In genomic region chr9:35653611-35654010, GRCh38 we compare ENCODE assay signal across 20 cellular contexts. TPM values are rescaled to one million over a fixed set of nuclear protein-coding genes. Genes with fewer than 3 reads are reported as not detected.
A peak's percentile ranks its signal among the peaks of the same experiment; 100 is the strongest.
DNase-seq lines count a peak whose midpoint lies in the region; ATAC-seq and TF ChIP-seq lines count a peak whose summit lies in the region.
"Had no signal": no experiment of that assay in that cellular context is flagged by ENCODE, and none has a peak within 500 bp of the region (broad histone marks: within the 10 kb centered on the region; RNA-seq: fewer than 3 reads in every experiment).

No MANE protein-coding gene starts in this region.

- POLR2A ChIA-PET in CD4-positive, alpha-beta T cell (lab: Charles Lee), result no interaction called here

- H3K36me3 ChIP-seq in RWPE2 (ENCODE audit: low read depth), result no peaks in the 10 kb centered on the region
- H3K36me3 ChIP-seq: Peyer's patch had no signal

- peaks cover 13% of the 10 kb centered on the region for H3K4me1 ChIP-seq in RWPE2 (ENCODE audit: insufficient read depth, poor library complexity, severe bottlenecking)

- H3K27me3 Mint-ChIP-seq in CD4-positive, alpha-beta T cell, result peaks cover 8% of the 10 kb centered on the region
- no peaks in the 10 kb centered on the region for H3K27me3 Mint-ChIP-seq in stimulated activated memory B cell treated with anti-CD40 and anti-IgM and Interleukin-4, amounts not matched to agents 10 μg/mL and 1 μg/mL and 100 μg/mL, for 72 hours

- peaks cover 33% of the 10 kb centered on the region for H3K36me3 Mint-ChIP-seq in CD4-positive, alpha-beta T cell (ENCODE audit: low read depth)
- H3K36me3 Mint-ChIP-seq in stimulated activated memory B cell treated with anti-CD40 and anti-IgM and Interleukin-4, amounts not matched to agents 10 μg/mL and 1 μg/mL and 100 μg/mL, for 72 hours, result no peaks in the 10 kb centered on the region

- H3K27ac Mint-ChIP-seq in CD4-positive, alpha-beta T cell, result peak overlapping the region; percentile 52
- H3K27ac Mint-ChIP-seq in stimulated activated memory B cell treated with anti-CD40 and anti-IgM and Interleukin-4, amounts not matched to agents 10 μg/mL and 1 μg/mL and 100 μg/mL, for 72 hours, result peak overlapping the region; percentile 21
- H3K27ac Mint-ChIP-seq: HFFc6 had no signal

- no peaks in the 10 kb centered on the region for H3K27me3 ChIP-seq in CD4-positive, alpha-beta T cell (ENCODE audit: control insufficient read depth, insufficient read depth, low read length)
- no peaks in the 10 kb centered on the region for H3K27me3 ChIP-seq in RWPE2 (ENCODE audit: insufficient read depth, poor library complexity, severe bottlenecking)
- H3K27me3 ChIP-seq: Peyer's patch had no signal

- no peak for ATAC-seq in CD4-positive, alpha-beta T cell (ENCODE audit: poor library complexity)
- ATAC-seq in RWPE2 (ENCODE audit: low read depth), result no peak
- ATAC-seq in stimulated activated memory B cell treated with anti-CD40 and anti-IgM and Interleukin-4, amounts not matched to agents 10 μg/mL and 1 μg/mL and 100 μg/mL, for 72 hours, result no peak
- no peak for ATAC-seq in GM19455 (IDR thresholded peaks at IDR 0.05; ENCODE audit: unreplicated experiment)
- ATAC-seq: CD8-positive, alpha-beta T cell had no signal

- no peaks in the 10 kb centered on the region for H3K9me3 ChIP-seq in CD4-positive, alpha-beta T cell (ENCODE audit: control insufficient read depth, low read length)
- H3K9me3 ChIP-seq in RWPE2 (ENCODE audit: severe bottlenecking), result no peaks in the 10 kb centered on the region
- H3K9me3 ChIP-seq: Peyer's patch had no signal

- CTCF ChIA-PET in CD4-positive, alpha-beta T cell (lab: Charles Lee), result interaction anchor here (0.7 to 1.0 kb wide), 2 partner anchors 18 to 43 kb away, joined by 3 read pairs; no protein-coding TSS in a partner anchor

- peaks cover 3% of the 10 kb centered on the region for H3K9me3 Mint-ChIP-seq in CD4-positive, alpha-beta T cell
- H3K9me3 Mint-ChIP-seq in stimulated activated memory B cell treated with anti-CD40 and anti-IgM and Interleukin-4, amounts not matched to agents 10 μg/mL and 1 μg/mL and 100 μg/mL, for 72 hours, result no peaks in the 10 kb centered on the region
- H3K9me3 Mint-ChIP-seq: CD8-positive, alpha-beta T cell had no signal

- no peak overlapping the region for H3K4me3 Mint-ChIP-seq in CD4-positive, alpha-beta T cell
- H3K4me3 Mint-ChIP-seq in stimulated activated memory B cell treated with anti-CD40 and anti-IgM and Interleukin-4, amounts not matched to agents 10 μg/mL and 1 μg/mL and 100 μg/mL, for 72 hours, result no peak overlapping the region
- H3K4me3 Mint-ChIP-seq: CD8-positive, alpha-beta T cell; HFFc6 had no signal

- no peak for DNase-seq in CD4-positive, alpha-beta T cell
- no peak for DNase-seq in RWPE2 (ENCODE audit: low spot score)
- peak; percentile 7 for DNase-seq in islet precursor cell
- DNase-seq in NCI-H187 (lab: John Stamatoyannopoulos, UW), result no peak
- no peak for DNase-seq in COR-L47 (lab: John Stamatoyannopoulos, UW)
- DNase-seq: AML-193; CD8-positive, alpha-beta T cell; DMS 273 treated with DMSO at 0.1 percent for 48 hours; HFFc6; KBM-7; NCI-H1930; NCI-H2171; NCI-H82; SHP77 treated with DMSO at 0.1 percent for 48 hours had no signal

- peak overlapping the region; percentile 2 for H3K27ac ChIP-seq in CD4-positive, alpha-beta T cell (ENCODE audit: low read depth, low read length)
- H3K27ac ChIP-seq in RWPE2 (ENCODE audit: poor library complexity, severe bottlenecking), result peak overlapping the region; percentile 38

- intact Hi-C loops in CD4-positive, alpha-beta T cell (cut with DNase I, micrococcal nuclease), result loop anchor here in 1 of 2 experiments (5.0 kb wide), 1 partner anchor 159 kb away; the partner anchor contains the start of gene SPAG8

- H3K4me1 Mint-ChIP-seq in CD4-positive, alpha-beta T cell (ENCODE audit: low read depth), result peaks cover 65% of the 10 kb centered on the region
- peaks cover 52% of the 10 kb centered on the region for H3K4me1 Mint-ChIP-seq in stimulated activated memory B cell treated with anti-CD40 and anti-IgM and Interleukin-4, amounts not matched to agents 10 μg/mL and 1 μg/mL and 100 μg/mL, for 72 hours

- TF ChIP-seq CTCF in CD4-positive, alpha-beta T cell (IDR thresholded peaks at IDR 0.05), result no peak
- no peak for TF ChIP-seq CTCF in RWPE2 (IDR thresholded peaks at IDR 0.05; ENCODE audit: poor library complexity, severe bottlenecking)

- no peak overlapping the region for H3K4me3 ChIP-seq in RWPE2 (ENCODE audit: severe bottlenecking)
- H3K4me3 ChIP-seq: Peyer's patch had no signal

RNA-seq across cellular contexts. Expression of gene SIT1, which starts 2.9 kb away (rescaled TPM):
- total RNA-seq in CD4-positive, alpha-beta T cell, result 10 to 100 TPM; 18.4 to 19.2 TPM
- total RNA-seq: Daoy, HFFc6, M059J, NCI-H460 had no signal

RNA-seq across cellular contexts. Expression of gene RMRP, which starts 4.2 kb away (rescaled TPM):
- over 10,000 TPM; 14,857 to 24,615 TPM for total RNA-seq in CD4-positive, alpha-beta T cell

RNA-seq across cellular contexts. Expression of gene CCDC107, which starts 4.5 kb away (rescaled TPM):
- 10 to 100 TPM; 10.2 TPM for total RNA-seq in CD4-positive, alpha-beta T cell

RNA-seq across cellular contexts. Expression of gene ARHGEF39, which starts 11.4 kb away (rescaled TPM):
- total RNA-seq in CD4-positive, alpha-beta T cell, result under 1 TPM; 0.08 to 0.17 TPM

RNA-seq across cellular contexts. Expression of gene CA9, which starts 20.1 kb away (rescaled TPM):
- not detected for total RNA-seq in CD4-positive, alpha-beta T cell
- total RNA-seq: CD8-positive, alpha-beta T cell; Daoy had no signal
